ENCODE assay signal across 9 cellular contexts in the genomic region with DNA sequence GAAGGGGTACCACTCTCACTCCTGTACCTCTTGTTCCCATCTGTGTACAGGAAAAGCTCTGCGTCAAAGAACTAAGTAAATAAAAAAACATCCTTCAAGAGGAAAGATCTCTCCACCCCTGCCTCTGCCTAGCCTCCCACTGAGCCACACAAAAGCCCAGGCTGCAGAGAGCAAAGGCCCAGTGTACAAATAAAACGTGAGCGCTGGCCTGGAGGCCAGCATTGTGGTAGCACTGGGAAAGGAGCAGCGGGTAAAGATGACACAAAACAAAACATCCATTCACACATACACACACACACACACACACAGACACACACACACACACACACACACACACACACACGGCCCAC. TPM values are rescaled to one million over a fixed set of nuclear protein-coding genes. Genes with fewer than 3 reads are reported as not detected.
DNase-seq lines count a peak whose midpoint lies in the region; ATAC-seq and TF ChIP-seq lines count a peak whose summit lies in the region.
"Had no signal": no experiment of that assay in that cellular context is flagged by ENCODE, and none has a peak within 500 bp of the region (broad histone marks: within the 10 kb centered on the region; RNA-seq: fewer than 3 reads in every experiment).

No MANE protein-coding gene starts in this region.

- H3K9ac ChIP-seq in GM23248 (no peak overlapping the region), neural progenitor cell (no peak overlapping the region), mammary epithelial cell (ENCODE audit: insufficient read depth, low read length) (no peak overlapping the region)

- WGBS in GM23248 (ENCODE audit: low coverage in 1 of 2, low lambda C conversion rate in 2 of 2, missing lambda C conversion rate in 2 of 2), 2 experiments: 74 to 85% methylated on average over 5 of the region's 5 CpGs
- 87% methylated on average over 5 of the region's 5 CpGs for WGBS in mammary epithelial cell (ENCODE audit: low coverage, missing lambda C conversion rate)

- BruUV-seq in PC-9 (replicated peaks; lab: Mats Ljungman, UMichigan) (no TSS peak), mammary epithelial cell (replicated peaks; lab: Mats Ljungman, UMichigan) (no TSS peak)

- peaks cover 70% of the 10 kb centered on the region for H3K36me3 ChIP-seq in CD4-positive, CD25-positive, alpha-beta regulatory T cell (ENCODE audit: control insufficient read depth, insufficient read depth, low read length)
- H3K36me3 ChIP-seq in GM23248 (ENCODE audit: low read depth) (peaks cover 38% of the 10 kb centered on the region; the same call in 1 of the 2 replicates), neural progenitor cell (no peaks in the 10 kb centered on the region), PC-9 (ENCODE audit: low read depth) (peaks cover 13% of the 10 kb centered on the region; the same call in 1 of the 2 replicates), mammary epithelial cell (ENCODE audit: insufficient read depth, low read length) (peaks cover 46% of the 10 kb centered on the region)

- peaks cover 94% of the 10 kb centered on the region for H3K4me1 ChIP-seq in CD4-positive, CD25-positive, alpha-beta regulatory T cell (ENCODE audit: control insufficient read depth, insufficient read depth, low read length, poor library complexity, severe bottlenecking)
- H3K4me1 ChIP-seq in GM23248 (ENCODE audit: insufficient read depth): peaks cover 79% of the 10 kb centered on the region
- peaks cover 51% of the 10 kb centered on the region for H3K4me1 ChIP-seq in neural progenitor cell
- H3K4me1 ChIP-seq in PC-9 (replicated peaks; ENCODE audit: insufficient read depth): peaks cover 35% of the 10 kb centered on the region
- H3K4me1 ChIP-seq in mammary epithelial cell (ENCODE audit: insufficient read depth, low read length): peaks cover 78% of the 10 kb centered on the region

- no peaks in the 10 kb centered on the region for H3K9me3 ChIP-seq in CD4-positive, CD25-positive, alpha-beta regulatory T cell (ENCODE audit: control insufficient read depth in 2 of 2, low read length in 2 of 2)
- H3K9me3 ChIP-seq in GM23248 (ENCODE audit: low read depth): no peaks in the 10 kb centered on the region
- H3K9me3 ChIP-seq in neural progenitor cell (ENCODE audit: low read depth): no peaks in the 10 kb centered on the region
- no peaks in the 10 kb centered on the region for H3K9me3 ChIP-seq in PC-9 (ENCODE audit: insufficient read depth, low read depth)
- H3K9me3 ChIP-seq in mammary epithelial cell (replicated peaks; ENCODE audit: insufficient read depth, low read length): no peaks in the 10 kb centered on the region

- intact Hi-C loops in left colon (cut with DNase I, micrococcal nuclease) (no loop called here), PC-9 (cut with micrococcal nuclease; ENCODE audit: unreplicated experiment) (no loop called here), mammary epithelial cell (cut with micrococcal nuclease) (no loop called here)

- H3K27me3 ChIP-seq in CD4-positive, CD25-positive, alpha-beta regulatory T cell (ENCODE audit: control insufficient read depth, insufficient read depth, low read length): no peaks in the 10 kb centered on the region
- H3K27me3 ChIP-seq in GM23248 (replicated peaks; ENCODE audit: insufficient read depth) (no peaks in the 10 kb centered on the region), neural progenitor cell (no peaks in the 10 kb centered on the region), PC-9 (ENCODE audit: insufficient read depth, low read depth) (no peaks in the 10 kb centered on the region), mammary epithelial cell (ENCODE audit: insufficient read depth, low read length) (no peaks in the 10 kb centered on the region)

- no peaks in the 10 kb centered on the region for H3K27me3 Mint-ChIP-seq in CD4-positive, CD25-positive, alpha-beta regulatory T cell
- no peaks in the 10 kb centered on the region for H3K27me3 Mint-ChIP-seq in activated naive CD8-positive, alpha-beta T cell treated with anti-CD3 and anti-CD28 coated beads, Interleukin-2, amount 50 U/mL, for 24 hours
- peaks cover 4% of the 10 kb centered on the region for H3K27me3 Mint-ChIP-seq in neural progenitor cell (ENCODE audit: insufficient read depth, low read depth)

- DNase-seq in CD4-positive, CD25-positive, alpha-beta regulatory T cell: no peak
- DNase-seq in GM23248 (no peak), neural progenitor cell (ENCODE audit: low spot score) (peak; percentile 70), left colon (no peak), PC-9 (no peak), mammary epithelial cell (no peak)
- no peak for DNase-seq in activated naive CD8-positive, alpha-beta T cell treated with anti-CD3 and anti-CD28 coated beads, Interleukin-2, amount 50 U/mL, for 24 hours

- peak overlapping the region in 2 of 4 donors; percentile 38 to 86 for H3K4me3 Mint-ChIP-seq in CD4-positive, CD25-positive, alpha-beta regulatory T cell
- peak overlapping the region; percentile 24 for H3K4me3 Mint-ChIP-seq in activated naive CD8-positive, alpha-beta T cell treated with anti-CD3 and anti-CD28 coated beads, Interleukin-2, amount 50 U/mL, for 24 hours
- H3K4me3 Mint-ChIP-seq in neural progenitor cell: peak overlapping the region; percentile 78
- H3K4me3 Mint-ChIP-seq: mesothelial cell of epicardium had no signal

- peak overlapping the region; percentile 7 for H3K4me2 ChIP-seq in GM23248 (ENCODE audit: unreplicated experiment)
- H3K4me2 ChIP-seq in neural progenitor cell: peak overlapping the region; percentile 70
- H3K4me2 ChIP-seq in PC-9: no peak overlapping the region
- no peak overlapping the region for H3K4me2 ChIP-seq in mammary epithelial cell (ENCODE audit: insufficient read depth, low read depth, low read length)

- H2AFZ ChIP-seq in GM23248: no peak overlapping the region
- no peak overlapping the region for H2AFZ ChIP-seq in neural progenitor cell (replicated peaks)
- H2AFZ ChIP-seq in PC-9: no peak overlapping the region
- H2AFZ ChIP-seq in mammary epithelial cell (ENCODE audit: low read depth, low read length): no peak overlapping the region

- H3K36me3 Mint-ChIP-seq in CD4-positive, CD25-positive, alpha-beta regulatory T cell: peaks cover 43% of the 10 kb centered on the region
- H3K36me3 Mint-ChIP-seq in activated naive CD8-positive, alpha-beta T cell treated with anti-CD3 and anti-CD28 coated beads, Interleukin-2, amount 50 U/mL, for 24 hours (ENCODE audit: low read depth): peaks cover 75% of the 10 kb centered on the region
- H3K36me3 Mint-ChIP-seq in neural progenitor cell: peaks cover 20% of the 10 kb centered on the region

- dilution Hi-C loops in mammary epithelial cell (cut with HindIII; ENCODE audit: low sequenced_read_pairs): no loop called here

- in situ Hi-C loops in GM23248 (cut with MboI) (no loop called here), mammary epithelial cell (cut with MboI; ENCODE audit: low sequenced_read_pairs in 2 of 2) (no loop called here)

- H4K20me1 ChIP-seq in GM23248 (ENCODE audit: insufficient read depth): no peaks in the 10 kb centered on the region
- peaks cover 97% of the 10 kb centered on the region for H4K20me1 ChIP-seq in neural progenitor cell (ENCODE audit: low read depth)
- peaks cover 48% of the 10 kb centered on the region for H4K20me1 ChIP-seq in PC-9 (ENCODE audit: insufficient read depth)
- peaks cover 13% of the 10 kb centered on the region for H4K20me1 ChIP-seq in mammary epithelial cell (ENCODE audit: insufficient read depth, low read length)

- H3K4me1 Mint-ChIP-seq in CD4-positive, CD25-positive, alpha-beta regulatory T cell: peaks cover 15 to 98% (median 81%) of the 10 kb centered on the region in 4 donors
- peaks cover 99% of the 10 kb centered on the region for H3K4me1 Mint-ChIP-seq in activated naive CD8-positive, alpha-beta T cell treated with anti-CD3 and anti-CD28 coated beads, Interleukin-2, amount 50 U/mL, for 24 hours
- peaks cover 71% of the 10 kb centered on the region for H3K4me1 Mint-ChIP-seq in neural progenitor cell

- CTCF ChIA-PET in PC-9 (lab: Charles Lee): no interaction called here
- CTCF ChIA-PET in mammary epithelial cell (lab: Charles Lee; ENCODE audit: low non-redundant PET): no interaction called here

- H3K79me2 ChIP-seq in GM23248 (ENCODE audit: insufficient read depth): peaks cover 97% of the 10 kb centered on the region
- peaks cover 99% of the 10 kb centered on the region for H3K79me2 ChIP-seq in neural progenitor cell (ENCODE audit: low read depth)
- H3K79me2 ChIP-seq in PC-9 (ENCODE audit: low read depth): peaks cover 80% of the 10 kb centered on the region
- peaks cover 98% of the 10 kb centered on the region for H3K79me2 ChIP-seq in mammary epithelial cell (ENCODE audit: insufficient read depth, low read length)

- ATAC-seq in CD4-positive, CD25-positive, alpha-beta regulatory T cell (ENCODE audit: low read depth in 2 of 2): no peak
- no peak for ATAC-seq in activated naive CD8-positive, alpha-beta T cell treated with anti-CD3 and anti-CD28 coated beads, Interleukin-2, amount 50 U/mL, for 24 hours
- no peak for ATAC-seq in left colon

- H3K27ac ChIP-seq in CD4-positive, CD25-positive, alpha-beta regulatory T cell (ENCODE audit: insufficient read depth, low read length, poor library complexity, severe bottlenecking): peak overlapping the region; percentile 75
- peak overlapping the region; percentile 40; the same call in 1 of the 2 replicates for H3K27ac ChIP-seq in GM23248
- H3K27ac ChIP-seq in neural progenitor cell: peak overlapping the region; percentile 77
- H3K27ac ChIP-seq in PC-9: no peak overlapping the region
- no peak overlapping the region for H3K27ac ChIP-seq in mammary epithelial cell (ENCODE audit: insufficient read depth, low read depth, low read length)
- H3K27ac ChIP-seq: VCaP had no signal

- H3F3A ChIP-seq in GM23248 (ENCODE audit: insufficient read depth) (peaks cover 65% of the 10 kb centered on the region), neural progenitor cell (ENCODE audit: low read depth) (peaks cover 46% of the 10 kb centered on the region), PC-9 (ENCODE audit: insufficient read depth, low read depth) (peaks cover 18% of the 10 kb centered on the region)

- no peaks in the 10 kb centered on the region for H3K9me3 Mint-ChIP-seq in CD4-positive, CD25-positive, alpha-beta regulatory T cell
- H3K9me3 Mint-ChIP-seq in activated naive CD8-positive, alpha-beta T cell treated with anti-CD3 and anti-CD28 coated beads, Interleukin-2, amount 50 U/mL, for 24 hours: no peaks in the 10 kb centered on the region
- no peaks in the 10 kb centered on the region for H3K9me3 Mint-ChIP-seq in neural progenitor cell
- H3K9me3 Mint-ChIP-seq: mesothelial cell of epicardium had no signal

- POLR2A ChIA-PET in PC-9 (lab: Charles Lee; ENCODE audit: unreplicated experiment): no interaction called here

- no peaks in the 10 kb centered on the region for H3K9me2 ChIP-seq in GM23248 (ENCODE audit: insufficient read depth)
- no peaks in the 10 kb centered on the region for H3K9me2 ChIP-seq in PC-9 (ENCODE audit: insufficient read depth)

- peak overlapping the region; percentile 90 to 96 (median 91) for H3K27ac Mint-ChIP-seq in CD4-positive, CD25-positive, alpha-beta regulatory T cell
- H3K27ac Mint-ChIP-seq in activated naive CD8-positive, alpha-beta T cell treated with anti-CD3 and anti-CD28 coated beads, Interleukin-2, amount 50 U/mL, for 24 hours: peak overlapping the region; percentile 95
- peak overlapping the region; percentile 96 for H3K27ac Mint-ChIP-seq in neural progenitor cell
- H3K27ac Mint-ChIP-seq: mesothelial cell of epicardium had no signal

- no peak overlapping the region for H3K4me3 ChIP-seq in CD4-positive, CD25-positive, alpha-beta regulatory T cell (ENCODE audit: low read depth, low read length)
- no peak overlapping the region for H3K4me3 ChIP-seq in GM23248
- H3K4me3 ChIP-seq in neural progenitor cell: no peak overlapping the region
- no peak overlapping the region for H3K4me3 ChIP-seq in PC-9
- no peak overlapping the region for H3K4me3 ChIP-seq in mammary epithelial cell (replicated peaks in 1 of 3; ENCODE audit: insufficient read depth in 1 of 3, low read depth in 2 of 3, low read length in 3 of 3)

- no peak for TF ChIP-seq CTCF in neural progenitor cell (IDR thresholded peaks at IDR 0.05)
- TF ChIP-seq CTCF in PC-9 (conservative IDR thresholded peaks at IDR 0.05): no peak
- no peak for TF ChIP-seq CTCF in mammary epithelial cell (conservative IDR thresholded peaks at IDR 0.05 in 1 of 2, IDR thresholded peaks at IDR 0.05 in 1 of 2; ENCODE audit: extremely low read depth in 1 of 2, insufficient read depth in 1 of 2, low read depth in 1 of 2, low read length in 2 of 2)

RNA-seq across cellular contexts. Expression of gene WDR1, which starts 13.6 kb away (rescaled TPM):
- 326 TPM for total RNA-seq in CD4-positive, CD25-positive, alpha-beta regulatory T cell
- 100 to 1,000 TPM; 312 to 422 (median 370) TPM for polyA plus RNA-seq in CD4-positive, CD25-positive, alpha-beta regulatory T cell
- total RNA-seq in GM23248 (2014; rRNA removed; shearing (Covaris generic)): 471 and 487 TPM in 2 replicates
- 413 and 419 TPM in 2 replicates for polyA plus RNA-seq in GM23248 (2016; fragmentation: Nextera tagmentation; extraction: Ambion mirVana)
- 83.1 and 125 TPM in 2 replicates for total RNA-seq in neural progenitor cell (ENCODE audit: low replicate concordance)
- total RNA-seq in left colon: 100 to 1,000 TPM; 448 to 457 TPM
- 251 and 258 TPM in 2 replicates for total RNA-seq in PC-9 (2021)
- total RNA-seq in mammary epithelial cell: 100 to 1,000 TPM; 384 to 470 TPM
- 466 TPM for polyA plus RNA-seq in mammary epithelial cell
- polyA minus RNA-seq in mammary epithelial cell: 713 TPM

Comparison
In these comparisons a context has a peak if more than half of its experiments do, and no peak if none do; other contexts are left out.
1. H3K27ac ChIP-seq: peak in CD4-positive, CD25-positive, alpha-beta regulatory T cell (single experiment), GM23248 (single experiment) and neural progenitor cell (single experiment); none in PC-9 (single experiment) and mammary epithelial cell (single experiment).
2. H3K4me2 ChIP-seq: peak in GM23248 (single experiment) and neural progenitor cell (single experiment); none in PC-9 (single experiment) and mammary epithelial cell (single experiment).
3. Peak in every context shown above with its lines, with median percentiles within 50 percentile points of each other: H3K27ac Mint-ChIP-seq.